ENCODE assay signal across 15 cellular contexts in the genomic region with DNA sequence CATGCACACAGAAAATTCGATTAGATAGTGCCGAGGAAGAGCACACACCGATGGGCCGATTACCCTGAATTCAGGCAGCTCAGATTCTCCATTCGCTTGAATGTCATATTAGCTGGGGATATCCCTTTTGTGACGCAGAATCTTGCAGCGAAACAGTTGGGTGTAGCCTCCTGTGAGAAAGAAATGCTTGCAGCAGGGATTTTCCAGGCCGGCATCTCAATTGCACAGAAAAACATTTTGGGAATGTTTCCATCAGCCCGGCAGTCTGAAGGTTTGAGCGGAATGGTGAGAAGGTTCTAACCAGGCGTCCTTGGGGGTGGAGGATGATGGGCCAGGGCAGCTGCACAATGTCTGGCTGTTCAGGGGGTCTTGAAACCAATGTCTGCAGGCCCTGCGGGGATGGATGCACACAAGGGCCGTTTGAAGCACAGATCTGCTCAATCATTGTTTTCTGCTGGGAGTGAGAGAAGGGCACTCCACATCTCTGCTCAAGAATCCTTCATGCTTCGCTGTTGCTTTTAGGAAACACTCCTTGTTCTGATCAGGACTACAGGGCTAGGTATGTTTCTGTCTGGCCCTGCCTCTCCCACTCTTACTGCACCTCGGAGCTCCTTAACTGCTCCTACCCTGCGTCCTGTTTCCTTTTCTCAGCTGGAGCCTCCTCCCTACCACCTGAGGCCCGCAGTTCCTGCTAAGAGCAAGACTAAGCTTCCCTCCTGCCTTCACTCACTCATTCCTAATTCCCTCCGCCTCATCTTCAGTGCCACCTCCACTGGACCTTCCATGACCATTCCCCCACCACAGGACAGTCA.
DNase-seq lines count a peak whose midpoint lies in the region; ATAC-seq and TF ChIP-seq lines count a peak whose summit lies in the region.
"Had no signal": no experiment of that assay in that cellular context is flagged by ENCODE, and none has a peak within 500 bp of the region (broad histone marks: within the 10 kb centered on the region; RNA-seq: fewer than 3 reads in every experiment).

No MANE protein-coding gene starts in this region.

- H3K4me3 ChIP-seq in mucosa of descending colon (no peak overlapping the region), upper lobe of right lung (no peak overlapping the region)

- H3K27ac Mint-ChIP-seq in endothelial cell (ENCODE audit: unreplicated experiment) = peak overlapping the region; percentile 62

- no peak overlapping the region for H3K27ac ChIP-seq in upper lobe of right lung

- H3K4me1 ChIP-seq in mucosa of descending colon (ENCODE audit: low read depth) (peaks cover 7% of the 10 kb centered on the region), upper lobe of right lung (peaks cover 40% of the 10 kb centered on the region)

- peaks cover 39% of the 10 kb centered on the region for H3K4me1 Mint-ChIP-seq in endothelial cell (ENCODE audit: unreplicated experiment)

- DNase-seq in NCI-H82 (lab: John Stamatoyannopoulos, UW) = peak; percentile 21
- no peak for DNase-seq in NCI-H82 treated with DMSO at 0.1 percent for 48 hours (lab: John Stamatoyannopoulos, UW; ENCODE audit: unreplicated experiment)
- no peak for DNase-seq in endothelial cell (ENCODE audit: low spot score)
- peak in 1 of 3 donors; percentile 12 for DNase-seq in mucosa of descending colon
- no peak for DNase-seq in upper lobe of right lung
- no peak for DNase-seq in D341Med (ENCODE audit: low spot score)
- no peak for DNase-seq in DMS53 treated with DMSO at 0.1 percent for 48 hours (lab: John Stamatoyannopoulos, UW; ENCODE audit: unreplicated experiment)
- no peak for DNase-seq in T1000 (lab: John Stamatoyannopoulos, UW)
- DNase-seq: 8988T; activated CD4-positive, alpha-beta T cell treated with anti-CD3 and anti-CD28 coated beads for 1 hour; activated T-cell treated with anti-CD3 and anti-CD28 coated beads, Interleukin-2, amount 50 U/mL, for 4 hours; Kasumi-1; midbrain; NCI-H2029 treated with DMSO at 0.1 percent for 48 hours; substantia nigra had no signal

- H3K4me3 Mint-ChIP-seq in endothelial cell (ENCODE audit: unreplicated experiment) = peak overlapping the region; percentile 24
- H3K4me3 Mint-ChIP-seq: activated T-cell treated with anti-CD3 and anti-CD28 coated beads, Interleukin-2, amount 50 U/mL, for 4 hours had no signal

- TF ChIP-seq CTCF in endothelial cell (IDR thresholded peaks at IDR 0.05; ENCODE audit: unreplicated experiment) (no peak), mucosa of descending colon (IDR thresholded peaks at IDR 0.05) (no peak), upper lobe of right lung (IDR thresholded peaks at IDR 0.05) (no peak)

- H3K9me3 ChIP-seq in mucosa of descending colon (no peaks in the 10 kb centered on the region), upper lobe of right lung (no peaks in the 10 kb centered on the region)

- ATAC-seq in mucosa of descending colon = peak; percentile 45
- ATAC-seq in upper lobe of right lung = peak; percentile 83
- ATAC-seq: activated T-cell treated with anti-CD3 and anti-CD28 coated beads, Interleukin-2, amount 50 U/mL, for 4 hours had no signal

- intact Hi-C loops in mucosa of descending colon (cut with DNase I, micrococcal nuclease) = no loop called here
- intact Hi-C loops in upper lobe of right lung (cut with DNase I) = no loop called here

- H3K27me3 Mint-ChIP-seq in endothelial cell (ENCODE audit: unreplicated experiment) = peaks cover 3% of the 10 kb centered on the region

- no peaks in the 10 kb centered on the region for H3K9me3 Mint-ChIP-seq in endothelial cell (ENCODE audit: unreplicated experiment)
- H3K9me3 Mint-ChIP-seq: activated T-cell treated with anti-CD3 and anti-CD28 coated beads, Interleukin-2, amount 50 U/mL, for 4 hours had no signal

- no peaks in the 10 kb centered on the region for H3K27me3 ChIP-seq in upper lobe of right lung

- H3K36me3 ChIP-seq in mucosa of descending colon (ENCODE audit: low read depth) = no peaks in the 10 kb centered on the region
- H3K36me3 ChIP-seq in upper lobe of right lung = no peaks in the 10 kb centered on the region

- H3K36me3 Mint-ChIP-seq in endothelial cell (ENCODE audit: low read depth, unreplicated experiment) = peaks cover 4% of the 10 kb centered on the region
